ENCODE assay signal across 1 cellular context in genomic region chr19:17200408-17201079, GRCh38.
TF ChIP-seq lines count a peak whose summit lies in the region.

No MANE protein-coding gene starts in this region.

TF ChIP-seq in HepG2, 621 proteins besides CTCF, POLR2A, EP300 and RAD21 (continued from another document):
- TF ChIP-seq, protein P1, sequence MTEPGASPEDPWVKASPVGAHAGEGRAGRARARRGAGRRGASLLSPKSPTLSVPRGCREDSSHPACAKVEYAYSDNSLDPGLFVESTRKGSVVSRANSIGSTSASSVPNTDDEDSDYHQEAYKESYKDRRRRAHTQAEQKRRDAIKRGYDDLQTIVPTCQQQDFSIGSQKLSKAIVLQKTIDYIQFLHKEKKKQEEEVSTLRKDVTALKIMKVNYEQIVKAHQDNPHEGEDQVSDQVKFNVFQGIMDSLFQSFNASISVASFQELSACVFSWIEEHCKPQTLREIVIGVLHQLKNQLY (CRISPR knock-in tag; IDR thresholded peaks at IDR 0.05): 0 out of 2 replicates have a peak, but pooled peaks have one; percentile 14
- TF ChIP-seq EZH2 (conservative IDR thresholded peaks at IDR 0.05; ENCODE audit: low read depth, low read length): no peak
- TF ChIP-seq MEIS2 (CRISPR knock-in tag; IDR thresholded peaks at IDR 0.05): no peak
- no peak for TF ChIP-seq ZNF563 (CRISPR knock-in tag; IDR thresholded peaks at IDR 0.05)
- no peak for TF ChIP-seq SMYD3 (CRISPR knock-in tag; IDR thresholded peaks at IDR 0.05)
- no peak for TF ChIP-seq DDIT3 (CRISPR knock-in tag; IDR thresholded peaks at IDR 0.05)
